In genomic region chr17:34974794-34975428, GRCh38 we compare ENCODE assay signal across 32 cellular contexts. TPM values are rescaled to one million over a fixed set of nuclear protein-coding genes. Genes with fewer than 3 reads are reported as not detected.
DNase-seq lines count a peak whose midpoint lies in the region; ATAC-seq, FAIRE-seq and TF ChIP-seq lines count a peak whose summit lies in the region.
"Had no signal": no experiment of that assay in that cellular context is flagged by ENCODE, and none has a peak within 500 bp of the region (broad histone marks: within the 10 kb centered on the region; RNA-seq: fewer than 3 reads in every experiment).

No MANE protein-coding gene starts in this region.

- peak; percentile 79 for ATAC-seq in activated CD8-positive, alpha-beta memory T cell treated with anti-CD3 and anti-CD28 coated beads, Interleukin-2, amount 10 ng/mL, durations not matched to agents 7 days and 5 days
- peak; percentile 70 for ATAC-seq in PC-3
- no peak for ATAC-seq in K562
- peak; percentile 57 for ATAC-seq in stimulated activated naive CD8-positive, alpha-beta T cell treated with anti-CD3 and anti-CD28 coated beads, Interleukin-15, Interleukin-2, amounts not matched to agents 100 U/mL and 50 U/mL, for 24 hours
- ATAC-seq: body of pancreas, esophagus mucosa, left lung had no signal

- peak overlapping the region; percentile 21; the same call in 1 of the 2 replicates for H3K4me2 ChIP-seq in PC-3 (ENCODE audit: low read length)
- H3K4me2 ChIP-seq in K562 (ENCODE audit: insufficient read depth, low read length), result no peak overlapping the region
- H3K4me2 ChIP-seq in smooth muscle cell, result no peak overlapping the region

- in situ Hi-C loops in K562 (cut with MboI), result no loop called here

- no peak overlapping the region for H3K4me3 ChIP-seq in PC-3 (ENCODE audit: low read length)
- H3K4me3 ChIP-seq in K562, result no peak overlapping the region
- no peak overlapping the region for H3K4me3 ChIP-seq in smooth muscle cell
- H3K4me3 ChIP-seq: adrenal gland, body of pancreas, left lung, ovary, skin epidermis, thoracic aorta, uterus had no signal

- TF ChIP-seq EP300 in K562 (IDR thresholded peaks at IDR 0.05; ENCODE audit: low read length), result no peak

- peak; percentile 59 for DNase-seq in activated CD8-positive, alpha-beta memory T cell treated with anti-CD3 and anti-CD28 coated beads, Interleukin-2, amount 10 ng/mL, durations not matched to agents 7 days and 5 days
- no peak for DNase-seq in activated CD8-positive, alpha-beta memory T cell treated with anti-CD3 and anti-CD28 coated beads, Interleukin-2, amount 50 U/mL, for 4 hours
- DNase-seq in PC-3, result no peak
- no peak for DNase-seq in K562 (ENCODE audit: extremely low read depth in 1 of 4, low spot score in 3 of 4)
- no peak for DNase-seq in stimulated activated naive CD8-positive, alpha-beta T cell treated with anti-CD3 and anti-CD28 coated beads, Interleukin-15, Interleukin-2, amounts not matched to agents 100 U/mL and 50 U/mL, for 24 hours
- no peak for DNase-seq in type B pancreatic cell (ENCODE audit: extremely low spot score, unreplicated experiment)
- no peak for DNase-seq in smooth muscle cell (lab: John Stamatoyannopoulos, UW; ENCODE audit: unreplicated experiment)
- DNase-seq: activated gamma-delta T cell treated with Interleukin-2 at 50 U/mL for 16 hours; adrenal gland; body of pancreas; CD8-positive, alpha-beta memory T cell; DMS 273 treated with DMSO at 0.1 percent for 48 hours; EL; foreskin fibroblast; head of caudate nucleus; left lung; NCI-H2029; NCI-H526 treated with DMSO at 0.1 percent for 48 hours; ovary; SIG-M5; uterus had no signal

- CTCF ChIA-PET in activated CD8-positive, alpha-beta memory T cell treated with anti-CD3 and anti-CD28 coated beads, Interleukin-2, amount 10 ng/mL, durations not matched to agents 7 days and 5 days (lab: Charles Lee), result interaction anchor here (0.9 to 1.6 kb wide), 7 partner anchors 11 to 146 kb away, joined by 3 to 9 read pairs (median 4); no protein-coding TSS in a partner anchor
- CTCF ChIA-PET in PC-3 (lab: Charles Lee), result interaction anchor here (0.6 kb wide), 1 partner anchor 75 kb away, joined by 3 read pairs; no protein-coding TSS in a partner anchor
- CTCF ChIA-PET in K562 (lab: Yijun Ruan, JAX; ENCODE audit: low intra/inter-chr PET ratio), result no interaction called here

- peak overlapping the region; percentile 34 for H3K4me3 Mint-ChIP-seq in activated CD8-positive, alpha-beta memory T cell treated with anti-CD3 and anti-CD28 coated beads, Interleukin-2, amount 10 ng/mL, durations not matched to agents 7 days and 5 days
- H3K4me3 Mint-ChIP-seq in type B pancreatic cell, result no peak overlapping the region
- H3K4me3 Mint-ChIP-seq: CD8-positive, alpha-beta memory T cell; central memory CD8-positive, alpha-beta T cell; memory B cell; neural crest cell; stimulated activated naive CD8-positive, alpha-beta T cell treated with anti-CD3 and anti-CD28 coated beads, Interleukin-15, Interleukin-2, amounts not matched to agents 100 ng/mL and 50 ng/mL, for 24 hours had no signal

- no peak for TF ChIP-seq CTCF in PC-3 (conservative IDR thresholded peaks at IDR 0.05; ENCODE audit: low read depth, low read length)
- no peak for TF ChIP-seq CTCF in K562 (IDR thresholded peaks at IDR 0.05 in 2 of 3, conservative IDR thresholded peaks at IDR 0.05 in 1 of 3; ENCODE audit: insufficient read depth in 2 of 3, low read depth in 1 of 3, low read length in 3 of 3)
- no peak for TF ChIP-seq CTCF in type B pancreatic cell (conservative IDR thresholded peaks at IDR 0.05)
- no peak for TF ChIP-seq CTCF in smooth muscle cell (IDR thresholded peaks at IDR 0.05; ENCODE audit: borderline replicate concordance, insufficient read depth, poor library complexity, severe bottlenecking)

- H3K36me3 ChIP-seq in PC-3 (ENCODE audit: low read depth, low read length) (no peaks in the 10 kb centered on the region), K562 (ENCODE audit: control insufficient read depth, insufficient read depth, low read length) (no peaks in the 10 kb centered on the region), smooth muscle cell (ENCODE audit: low read depth) (no peaks in the 10 kb centered on the region)
- H3K36me3 ChIP-seq: adrenal gland, ovary, thoracic aorta, uterus had no signal

- H3K27ac ChIP-seq in PC-3 (ENCODE audit: low read length), result peak overlapping the region; percentile 49
- H3K27ac ChIP-seq in K562 (ENCODE audit: extremely low read depth, low read depth, low read length), result no peak overlapping the region
- H3K27ac ChIP-seq in smooth muscle cell (ENCODE audit: low read depth), result no peak overlapping the region
- H3K27ac ChIP-seq: adrenal gland, body of pancreas, left lung, ovary, skin epidermis, thoracic aorta, uterus had no signal

- no peak overlapping the region for H2AFZ ChIP-seq in PC-3 (ENCODE audit: low read length)
- H2AFZ ChIP-seq in K562 (ENCODE audit: low read depth, low read length), result no peak overlapping the region
- no peak overlapping the region for H2AFZ ChIP-seq in smooth muscle cell (ENCODE audit: low read depth)

- no peaks in the 10 kb centered on the region for H3K27me3 ChIP-seq in PC-3 (ENCODE audit: low read length)
- H3K27me3 ChIP-seq in K562 (ENCODE audit: control insufficient read depth in 2 of 2, insufficient read depth in 2 of 2, low read length in 2 of 2), result no peaks in the 10 kb centered on the region
- H3K27me3 ChIP-seq in smooth muscle cell (ENCODE audit: low read depth), result no peaks in the 10 kb centered on the region
- H3K27me3 ChIP-seq: adrenal gland, body of pancreas, left lung, ovary, uterus had no signal

- no peaks in the 10 kb centered on the region for H4K20me1 ChIP-seq in PC-3 (ENCODE audit: low read length)
- H4K20me1 ChIP-seq in K562 (replicated peaks; ENCODE audit: control insufficient read depth, insufficient read depth, low read length), result no peaks in the 10 kb centered on the region
- H4K20me1 ChIP-seq in smooth muscle cell (ENCODE audit: low read depth), result no peaks in the 10 kb centered on the region

- POLR2A ChIA-PET in PC-3 (lab: Charles Lee; ENCODE audit: unreplicated experiment), result interaction anchor here (0.6 to 0.7 kb wide), 2 partner anchors 536 to 709 kb away, joined by 3 read pairs; no protein-coding TSS in a partner anchor
- POLR2A ChIA-PET in K562 (lab: Yijun Ruan, JAX), result interaction anchor here (0.6 to 2.2 kb wide), 5 partner anchors 9 to 110 kb away, joined by 3 to 13 read pairs (median 5); partner anchors contain the start of genes CCT6B and ZNF830

- H3K9ac ChIP-seq in PC-3 (ENCODE audit: low read length) (no peak overlapping the region), K562 (ENCODE audit: insufficient read depth in 1 of 2, low read depth in 2 of 2, low read length in 2 of 2) (no peak overlapping the region), smooth muscle cell (ENCODE audit: low read depth) (no peak overlapping the region)

- TF ChIP-seq POLR2A in K562 (conservative IDR thresholded peaks at IDR 0.05), result no peak

- no TSS peak for BruUV-seq in PC-3 (replicated peaks; lab: Mats Ljungman, UMichigan)
- no TSS peak for BruUV-seq in K562 (replicated peaks; lab: Mats Ljungman, UMichigan)

- intact Hi-C loops in PC-3 (cut with micrococcal nuclease), result no loop called here
- intact Hi-C loops in K562 (cut with micrococcal nuclease), result no loop called here

- H3K36me3 Mint-ChIP-seq in activated CD8-positive, alpha-beta memory T cell treated with anti-CD3 and anti-CD28 coated beads, Interleukin-2, amount 10 ng/mL, durations not matched to agents 7 days and 5 days, result no peaks in the 10 kb centered on the region
- H3K36me3 Mint-ChIP-seq in type B pancreatic cell, result no peaks in the 10 kb centered on the region
- H3K36me3 Mint-ChIP-seq: memory B cell had no signal

- H3K4me1 Mint-ChIP-seq in activated CD8-positive, alpha-beta memory T cell treated with anti-CD3 and anti-CD28 coated beads, Interleukin-2, amount 10 ng/mL, durations not matched to agents 7 days and 5 days, result peaks cover 44% of the 10 kb centered on the region
- H3K4me1 Mint-ChIP-seq in type B pancreatic cell (ENCODE audit: unreplicated experiment), result peaks cover 7% of the 10 kb centered on the region

- no peaks in the 10 kb centered on the region for H3K9me3 Mint-ChIP-seq in activated CD8-positive, alpha-beta memory T cell treated with anti-CD3 and anti-CD28 coated beads, Interleukin-2, amount 10 ng/mL, durations not matched to agents 7 days and 5 days (ENCODE audit: low read depth)
- H3K9me3 Mint-ChIP-seq in type B pancreatic cell, result no peaks in the 10 kb centered on the region
- H3K9me3 Mint-ChIP-seq: CD8-positive, alpha-beta memory T cell; central memory CD8-positive, alpha-beta T cell; memory B cell; neural crest cell; stimulated activated naive CD8-positive, alpha-beta T cell treated with anti-CD3 and anti-CD28 coated beads, Interleukin-15, Interleukin-2, amounts not matched to agents 100 ng/mL and 50 ng/mL, for 24 hours had no signal

- no peaks in the 10 kb centered on the region for H3K27me3 Mint-ChIP-seq in activated CD8-positive, alpha-beta memory T cell treated with anti-CD3 and anti-CD28 coated beads, Interleukin-2, amount 10 ng/mL, durations not matched to agents 7 days and 5 days
- H3K27me3 Mint-ChIP-seq in type B pancreatic cell, result peaks cover 15% of the 10 kb centered on the region
- H3K27me3 Mint-ChIP-seq: CD8-positive, alpha-beta memory T cell; central memory CD8-positive, alpha-beta T cell; memory B cell; stimulated activated naive CD8-positive, alpha-beta T cell treated with anti-CD3 and anti-CD28 coated beads, Interleukin-15, Interleukin-2, amounts not matched to agents 100 ng/mL and 50 ng/mL, for 24 hours had no signal

- TF ChIP-seq RAD21 in K562 (CRISPR knock-in tag; conservative IDR thresholded peaks at IDR 0.05 in 1 of 2, IDR thresholded peaks at IDR 0.05 in 1 of 2), result no peak

- H3K27ac Mint-ChIP-seq in activated CD8-positive, alpha-beta memory T cell treated with anti-CD3 and anti-CD28 coated beads, Interleukin-2, amount 10 ng/mL, durations not matched to agents 7 days and 5 days, result peak overlapping the region; percentile 83
- no peak overlapping the region for H3K27ac Mint-ChIP-seq in type B pancreatic cell
- H3K27ac Mint-ChIP-seq: CD8-positive, alpha-beta memory T cell; memory B cell; stimulated activated naive CD8-positive, alpha-beta T cell treated with anti-CD3 and anti-CD28 coated beads, Interleukin-15, Interleukin-2, amounts not matched to agents 100 ng/mL and 50 ng/mL, for 24 hours had no signal

- H3F3A ChIP-seq in PC-3 (ENCODE audit: low read length, unreplicated experiment) (no peaks in the 10 kb centered on the region), smooth muscle cell (ENCODE audit: low read depth) (no peaks in the 10 kb centered on the region)

- 24% methylated on average over 2 of the region's 2 CpGs for WGBS in K562 (ENCODE audit: insufficient coverage, low coverage, missing lambda C conversion rate)
- 64% methylated on average over 2 of the region's 2 CpGs for WGBS in smooth muscle cell (ENCODE audit: low lambda C conversion rate)

- no peaks in the 10 kb centered on the region for H3K79me2 ChIP-seq in PC-3 (ENCODE audit: low read length)
- no peaks in the 10 kb centered on the region for H3K79me2 ChIP-seq in K562 (ENCODE audit: control insufficient read depth, insufficient read depth, low read length)
- H3K79me2 ChIP-seq in smooth muscle cell (ENCODE audit: low read depth), result no peaks in the 10 kb centered on the region

- no peaks in the 10 kb centered on the region for H3K9me2 ChIP-seq in PC-3 (replicated peaks; ENCODE audit: low read length)

- H3K9me1 ChIP-seq in K562 (ENCODE audit: control insufficient read depth, insufficient read depth, low read length), result no peaks in the 10 kb centered on the region

- FAIRE-seq in K562 (lab: Jason Lieb, UNC), result no peak
- FAIRE-seq: GM18507, GM19239, islet of Langerhans, RCC 7860 had no signal

- H3K9me3 ChIP-seq in PC-3 (ENCODE audit: low read length) (no peaks in the 10 kb centered on the region), K562 (replicated peaks; ENCODE audit: control insufficient read depth, insufficient read depth, low read depth, low read length) (no peaks in the 10 kb centered on the region), smooth muscle cell (replicated peaks; ENCODE audit: low read depth) (no peaks in the 10 kb centered on the region)
- H3K9me3 ChIP-seq: adrenal gland, body of pancreas, left lung, ovary, thoracic aorta, uterus had no signal

- H3K4me1 ChIP-seq in PC-3 (ENCODE audit: insufficient read depth, low read length), result peaks cover 22% of the 10 kb centered on the region
- peaks cover 0 to 11% of the 10 kb centered on the region in 2 experiments; a peak in 2 of 5 replicates for H3K4me1 ChIP-seq in K562 (replicated peaks in 1 of 2; ENCODE audit: control insufficient read depth in 2 of 2, insufficient read depth in 2 of 2, low read length in 2 of 2)
- H3K4me1 ChIP-seq in smooth muscle cell (ENCODE audit: low read depth), result peaks cover 7% of the 10 kb centered on the region
- H3K4me1 ChIP-seq: uterus had no signal

RNA-seq across cellular contexts. Expression of gene LIG3, which starts 5.4 kb away (rescaled TPM):
- 10 to 100 TPM; 54.4 to 56.5 TPM for total RNA-seq in activated CD8-positive, alpha-beta memory T cell treated with anti-CD3 and anti-CD28 coated beads, Interleukin-2, amount 10 ng/mL, durations not matched to agents 7 days and 5 days
- total RNA-seq in PC-3 (2014; rRNA removed) (43.2 and 53.6 TPM in 2 replicates), K562 (2014; rRNA removed) (64.1 and 75.0 TPM in 2 replicates), K562 (2014; rRNA removed; fragmentation: Illumina TruSeq; extraction: Trizol) (36.8 and 42.5 TPM in 2 replicates), K562 (2015; rRNA removed; fragmentation: Illumina TruSeq; extraction: Trizol) (33.4 and 38.4 TPM in 2 replicates), K562 (2021) (55.4 and 55.6 TPM in 2 replicates), type B pancreatic cell (ENCODE audit: low replicate concordance) (52.6 and 73.0 TPM in 2 replicates), smooth muscle cell (31.2 and 34.6 TPM in 2 replicates)
- total RNA-seq in K562 (2011; cell fraction: chromatin; rRNA removed; ENCODE audit: low replicate concordance), result 259 and 365 TPM in 2 replicates
- total RNA-seq in K562 (2011; cell fraction: nucleolus; rRNA removed), result 160 and 166 TPM in 2 replicates
- total RNA-seq in K562 (2011; cell fraction: nucleoplasm; rRNA removed), result 160 and 180 TPM in 2 replicates
- polyA plus RNA-seq in K562 (2011; rRNA removed) (50.6 and 68.2 TPM in 2 replicates), K562 (2014; fragmentation: Illumina TruSeq; extraction: Trizol) (40.3 and 43.0 TPM in 2 replicates), K562 (2014; fragmentation: Nextera tagmentation; extraction: Ambion mirVana) (10 to 100 TPM in 1 of 2 experiments, 1 to 10 TPM in 1; 7.6 to 21.5 TPM), K562 (2014; rRNA removed) (52.3 and 54.3 TPM in 2 replicates), smooth muscle cell (18.1 and 19.4 TPM in 2 replicates)
- 45.2 and 57.5 TPM in 2 replicates for polyA plus RNA-seq in K562 (2011; cell fraction: cytosol; rRNA removed)
- polyA plus RNA-seq in K562 (2011; cell fraction: nucleus; rRNA removed), result 127 and 136 TPM in 2 replicates
- 28.5 and 36.8 TPM in 2 replicates for polyA plus RNA-seq in K562 (2012)
- 87.1 and 136 TPM in 2 replicates for polyA minus RNA-seq in K562 (2011; rRNA and poly(A)+ RNA removed)
- 46.8 and 65.5 TPM in 2 replicates for polyA minus RNA-seq in K562 (2011; cell fraction: cytosol; rRNA and poly(A)+ RNA removed)
- 72.2 and 106 TPM in 2 replicates for polyA minus RNA-seq in K562 (2011; cell fraction: nucleus; rRNA and poly(A)+ RNA removed)

RNA-seq across cellular contexts. Expression of gene ZNF830, which starts 13.6 kb away (rescaled TPM):
- 10 to 100 TPM; 27.7 to 32.7 TPM for total RNA-seq in activated CD8-positive, alpha-beta memory T cell treated with anti-CD3 and anti-CD28 coated beads, Interleukin-2, amount 10 ng/mL, durations not matched to agents 7 days and 5 days
- total RNA-seq in PC-3 (2014; rRNA removed) (5.0 and 9.6 TPM in 2 replicates), K562 (2014; rRNA removed) (16.2 and 28.7 TPM in 2 replicates), K562 (2014; rRNA removed; fragmentation: Illumina TruSeq; extraction: Trizol) (21.8 and 22.4 TPM in 2 replicates), K562 (2015; rRNA removed; fragmentation: Illumina TruSeq; extraction: Trizol) (24.7 and 28.0 TPM in 2 replicates), K562 (2021) (17.2 and 21.7 TPM in 2 replicates), type B pancreatic cell (ENCODE audit: low replicate concordance) (21.9 and 22.8 TPM in 2 replicates), smooth muscle cell (10.2 and 12.1 TPM in 2 replicates)
- total RNA-seq in K562 (2011; cell fraction: chromatin; rRNA removed; ENCODE audit: low replicate concordance), result 16.9 and 33.8 TPM in 2 replicates
- total RNA-seq in K562 (2011; cell fraction: nucleolus; rRNA removed), result 14.3 and 16.5 TPM in 2 replicates
- 17.1 and 22.1 TPM in 2 replicates for total RNA-seq in K562 (2011; cell fraction: nucleoplasm; rRNA removed)
- polyA plus RNA-seq in K562 (2011; rRNA removed) (8.9 and 14.4 TPM in 2 replicates), K562 (2014; fragmentation: Illumina TruSeq; extraction: Trizol) (17.3 and 19.0 TPM in 2 replicates), K562 (2014; fragmentation: Nextera tagmentation; extraction: Ambion mirVana) (10 to 100 TPM; 13.1 to 18.8 TPM), K562 (2014; rRNA removed) (25.4 and 27.1 TPM in 2 replicates), smooth muscle cell (8.9 and 10.4 TPM in 2 replicates)
- polyA plus RNA-seq in K562 (2011; cell fraction: cytosol; rRNA removed), result 4.6 and 5.0 TPM in 2 replicates
- polyA plus RNA-seq in K562 (2011; cell fraction: nucleus; rRNA removed), result 9.5 and 11.2 TPM in 2 replicates
- polyA plus RNA-seq in K562 (2012), result 10.2 and 13.3 TPM in 2 replicates
- 10.1 and 13.3 TPM in 2 replicates for polyA minus RNA-seq in K562 (2011; rRNA and poly(A)+ RNA removed)
- polyA minus RNA-seq in K562 (2011; cell fraction: cytosol; rRNA and poly(A)+ RNA removed), result 2.8 and 3.7 TPM in 2 replicates
- 15.3 and 16.1 TPM in 2 replicates for polyA minus RNA-seq in K562 (2011; cell fraction: nucleus; rRNA and poly(A)+ RNA removed)

RNA-seq across cellular contexts. Expression of gene CCT6B, which starts 13.7 kb away (rescaled TPM):
- total RNA-seq in activated CD8-positive, alpha-beta memory T cell treated with anti-CD3 and anti-CD28 coated beads, Interleukin-2, amount 10 ng/mL, durations not matched to agents 7 days and 5 days, result 1 to 10 TPM; 1.9 to 2.4 TPM
- total RNA-seq in PC-3 (2014; rRNA removed) (0.33 TPM in 1 of 2 replicates, not detected in the other), K562 (2014; rRNA removed) (0.27 TPM in 1 of 2 replicates, not detected in the other), K562 (2014; rRNA removed; fragmentation: Illumina TruSeq; extraction: Trizol) (0.89 and 0.91 TPM in 2 replicates), K562 (2015; rRNA removed; fragmentation: Illumina TruSeq; extraction: Trizol) (0.53 and 0.58 TPM in 2 replicates), K562 (2021) (0.36 and 0.51 TPM in 2 replicates), type B pancreatic cell (ENCODE audit: low replicate concordance) (1.5 and 1.8 TPM in 2 replicates), smooth muscle cell (1.5 and 1.9 TPM in 2 replicates)
- total RNA-seq in K562 (2011; cell fraction: chromatin; rRNA removed; ENCODE audit: low replicate concordance), result 0.62 and 3.4 TPM in 2 replicates
- 0.39 TPM in 1 of 2 replicates, not detected in the other for total RNA-seq in K562 (2011; cell fraction: nucleolus; rRNA removed)
- total RNA-seq in K562 (2011; cell fraction: nucleoplasm; rRNA removed), result 0.46 and 0.59 TPM in 2 replicates
- polyA plus RNA-seq in K562 (2011; rRNA removed) (0.64 and 0.79 TPM in 2 replicates), K562 (2014; fragmentation: Illumina TruSeq; extraction: Trizol) (0.34 and 0.48 TPM in 2 replicates), K562 (2014; fragmentation: Nextera tagmentation; extraction: Ambion mirVana) (under 1 TPM; 0.25 to 0.83 TPM), K562 (2014; rRNA removed) (0.67 and 0.69 TPM in 2 replicates), smooth muscle cell (1.6 and 1.8 TPM in 2 replicates)
- 0.09 and 0.32 TPM in 2 replicates for polyA plus RNA-seq in K562 (2011; cell fraction: cytosol; rRNA removed)
- 0.27 and 0.56 TPM in 2 replicates for polyA plus RNA-seq in K562 (2011; cell fraction: nucleus; rRNA removed)
- 0.48 and 1.4 TPM in 2 replicates for polyA plus RNA-seq in K562 (2012)
- 0.18 and 1.0 TPM in 2 replicates for polyA minus RNA-seq in K562 (2011; rRNA and poly(A)+ RNA removed)
- polyA minus RNA-seq in K562 (2011; cell fraction: cytosol; rRNA and poly(A)+ RNA removed), result not detected in 2 replicates
- polyA minus RNA-seq in K562 (2011; cell fraction: nucleus; rRNA and poly(A)+ RNA removed), result 0.40 and 0.44 TPM in 2 replicates
